In the genomic region with DNA sequence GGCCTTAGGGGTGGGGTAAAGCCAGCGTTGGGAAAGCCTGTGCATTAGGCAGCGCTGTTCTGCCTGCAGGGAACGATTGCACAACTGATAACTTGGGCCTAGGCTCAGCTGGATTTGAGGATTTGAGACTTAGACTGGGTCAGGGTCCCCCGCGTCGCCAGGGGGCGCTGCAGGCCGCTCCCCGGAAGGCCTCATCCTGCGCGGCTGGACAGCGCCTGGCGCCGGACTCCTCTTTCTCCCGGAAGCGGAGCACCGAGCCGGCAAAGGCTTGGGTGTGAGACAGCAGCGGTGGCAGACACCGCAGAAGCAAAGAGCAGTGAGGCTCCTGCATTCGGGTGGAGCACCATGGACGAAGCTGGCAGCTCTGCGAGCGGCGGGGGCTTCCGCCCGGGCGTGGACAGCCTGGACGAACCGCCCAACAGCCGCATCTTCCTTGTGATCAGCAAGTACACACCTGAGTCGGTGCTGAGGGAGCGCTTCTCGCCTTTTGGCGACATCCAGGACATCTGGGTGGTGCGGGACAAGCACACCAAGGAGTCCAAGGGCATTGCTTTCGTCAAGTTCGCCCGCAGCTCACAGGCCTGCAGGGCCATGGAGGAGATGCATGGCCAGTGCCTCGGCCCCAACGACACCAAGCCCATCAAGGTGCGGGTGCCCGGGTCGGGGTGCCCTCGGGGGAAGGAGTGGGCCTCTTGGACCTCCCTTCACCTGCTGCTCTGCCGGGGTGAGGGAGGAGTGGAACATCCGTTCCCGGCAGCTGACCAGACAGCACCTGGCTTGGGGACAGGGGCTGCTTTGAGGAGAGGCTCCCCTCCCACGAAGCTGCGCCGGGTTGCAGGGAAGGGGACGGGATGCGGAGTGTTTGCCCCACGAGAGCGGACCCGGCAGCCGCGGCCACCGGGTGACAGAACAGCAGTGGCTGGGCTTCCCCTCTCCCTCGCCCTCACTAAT, we compare ENCODE assay signal across 8 cellular contexts. TPM values are rescaled to one million over a fixed set of nuclear protein-coding genes. Genes with fewer than 3 reads are reported as not detected.
A peak's percentile ranks its signal among the peaks of the same experiment; 100 is the strongest.
DNase-seq lines count a peak whose midpoint lies in the region; TF ChIP-seq lines count a peak whose summit lies in the region.

A gene with protein sequence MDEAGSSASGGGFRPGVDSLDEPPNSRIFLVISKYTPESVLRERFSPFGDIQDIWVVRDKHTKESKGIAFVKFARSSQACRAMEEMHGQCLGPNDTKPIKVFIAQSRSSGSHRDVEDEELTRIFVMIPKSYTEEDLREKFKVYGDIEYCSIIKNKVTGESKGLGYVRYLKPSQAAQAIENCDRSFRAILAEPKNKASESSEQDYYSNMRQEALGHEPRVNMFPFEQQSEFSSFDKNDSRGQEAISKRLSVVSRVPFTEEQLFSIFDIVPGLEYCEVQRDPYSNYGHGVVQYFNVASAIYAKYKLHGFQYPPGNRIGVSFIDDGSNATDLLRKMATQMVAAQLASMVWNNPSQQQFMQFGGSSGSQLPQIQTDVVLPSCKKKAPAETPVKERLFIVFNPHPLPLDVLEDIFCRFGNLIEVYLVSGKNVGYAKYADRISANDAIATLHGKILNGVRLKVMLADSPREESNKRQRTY (plus strand): TSS at position 236 of the 951 bp plus-strand sequence. CDS start 110 bp downstream, at position 346.

- no peaks in the 10 kb centered on the region for H3K9me3 Mint-ChIP-seq in HFFc6

- peaks cover 18% of the 10 kb centered on the region for H3K4me1 Mint-ChIP-seq in HFFc6 (ENCODE audit: low read depth)

- peak within 1 kb of the TSS; percentile 77 for H3K27ac Mint-ChIP-seq in HFFc6

- peaks cover 9% of the 10 kb centered on the region in 2 experiments; a peak in 3 of 4 replicates for H3K4me1 ChIP-seq in SK-N-SH (ENCODE audit: control insufficient read depth in 1 of 2, insufficient read depth in 2 of 2, low read depth in 1 of 2, low read length in 1 of 2)
- H3K4me1 ChIP-seq in osteoblast (ENCODE audit: insufficient read depth, low read length), result peaks cover 12% of the 10 kb centered on the region
- peaks cover 2% of the 10 kb centered on the region for H3K4me1 ChIP-seq in thymus (ENCODE audit: control insufficient read depth, insufficient read depth, low read length)

- H3K27me3 ChIP-seq in SK-N-SH (ENCODE audit: insufficient read depth), result no peaks in the 10 kb centered on the region
- no peaks in the 10 kb centered on the region for H3K27me3 ChIP-seq in osteoblast (ENCODE audit: insufficient read depth, low read length)
- no peaks in the 10 kb centered on the region for H3K27me3 ChIP-seq in thymus (ENCODE audit: control insufficient read depth, insufficient read depth)

- peak in 1 of 2 experiments; percentile 63; a peak in 2 of 4 replicates for TF ChIP-seq EP300 in SK-N-SH (IDR thresholded peaks at IDR 0.05; ENCODE audit: borderline replicate concordance in 1 of 2, low read depth in 1 of 2, low read length in 1 of 2)

- WGBS in SK-N-SH (ENCODE audit: low lambda C conversion rate), result under 1% methylated on average over 24 of the region's 60 CpGs
- under 1% methylated on average over 60 of the region's 60 CpGs for WGBS in thymus

- peak within 1 kb of the TSS; percentile 69 for H3K9ac ChIP-seq in SK-N-SH

- TF ChIP-seq CTCF in GM10266 (IDR thresholded peaks at IDR 0.05; ENCODE audit: control insufficient read depth, insufficient read depth, low read depth, missing control alignments) (peak; percentile 99), HFFc6 (IDR thresholded peaks at IDR 0.05) (peak; percentile 99), SK-N-SH (IDR thresholded peaks at IDR 0.05) (peak; percentile 96), osteoblast (IDR thresholded peaks at IDR 0.05; ENCODE audit: extremely low read depth, low read depth, low read length) (peak; percentile 95)

- H3K9me3 ChIP-seq in SK-N-SH, result no peaks in the 10 kb centered on the region
- H3K9me3 ChIP-seq in osteoblast (ENCODE audit: low read depth, low read length), result no peaks in the 10 kb centered on the region
- peaks cover 1% of the 10 kb centered on the region for H3K9me3 ChIP-seq in thymus (ENCODE audit: control insufficient read depth)

- DNase-seq in GM10266 (ENCODE audit: extremely low spot score) (peak; percentile 88), HFFc6 (peak; percentile 88), NAMALWA (ENCODE audit: low spot score) (peak; percentile 92), SK-N-SH (peak; percentile 95), glomerular visceral epithelial cell (ENCODE audit: extremely low spot score) (peak; percentile 96), osteoblast (ENCODE audit: insufficient read length, low spot score, missing footprints) (peak; percentile 97)
- DNase-seq in activated naive CD4-positive, alpha-beta T cell treated with anti-CD3 and anti-CD28 coated beads, Interleukin-2, amount 50 U/mL, for 16 hours, result peak; percentile 85

- H3F3A ChIP-seq in SK-N-SH (replicated peaks; ENCODE audit: insufficient read depth), result no peaks in the 10 kb centered on the region

- peak within 1 kb of the TSS; percentile 94 to 98 for H3K4me3 ChIP-seq in SK-N-SH (ENCODE audit: low read depth in 2 of 2, low read length in 1 of 2)
- peak within 1 kb of the TSS; percentile 99 for H3K4me3 ChIP-seq in osteoblast (ENCODE audit: insufficient read depth, low read length)
- peak within 1 kb of the TSS; percentile 87 for H3K4me3 ChIP-seq in thymus (ENCODE audit: low read length)

- POLR2A ChIA-PET in SK-N-SH (lab: Yijun Ruan, JAX), result interaction anchor here (1.0 to 1.7 kb wide), 2 partner anchors 83 to 301 kb away, joined by 3 to 4 read pairs; a partner anchor contains a TSS

- peak within 1 kb of the TSS; percentile 45 to 77; a peak in 3 of 4 replicates for H3K27ac ChIP-seq in SK-N-SH (ENCODE audit: low read depth in 2 of 2, low read length in 1 of 2)
- H3K27ac ChIP-seq in osteoblast (ENCODE audit: low read depth, low read length), result peak within 1 kb of the TSS; percentile 78
- H3K27ac ChIP-seq in thymus (ENCODE audit: low read depth), result peak within 1 kb of the TSS; percentile 85

- H3K36me3 Mint-ChIP-seq in HFFc6 (ENCODE audit: low read depth), result no peaks in the 10 kb centered on the region

- no peaks in the 10 kb centered on the region for H3K9me2 ChIP-seq in SK-N-SH

- no peaks in the 10 kb centered on the region for H4K20me1 ChIP-seq in SK-N-SH (ENCODE audit: insufficient read depth)
- H4K20me1 ChIP-seq in osteoblast (ENCODE audit: insufficient read depth, low read length), result no peaks in the 10 kb centered on the region

- peaks cover 11 to 15% of the 10 kb centered on the region in 2 experiments for H3K36me3 ChIP-seq in SK-N-SH (replicated peaks in 1 of 2; ENCODE audit: control insufficient read depth in 1 of 2, insufficient read depth in 2 of 2, low read length in 1 of 2)
- H3K36me3 ChIP-seq in osteoblast (ENCODE audit: insufficient read depth, low read length), result no peaks in the 10 kb centered on the region
- no peaks in the 10 kb centered on the region for H3K36me3 ChIP-seq in thymus (ENCODE audit: control insufficient read depth, insufficient read depth)

- H3K79me2 ChIP-seq in SK-N-SH (ENCODE audit: insufficient read depth) (peaks cover 21% of the 10 kb centered on the region), osteoblast (ENCODE audit: insufficient read depth, low read length) (peaks cover 22% of the 10 kb centered on the region)

- peak within 1 kb of the TSS; percentile 93 for H3K4me3 Mint-ChIP-seq in HFFc6

- TF ChIP-seq RAD21 in SK-N-SH (IDR thresholded peaks at IDR 0.05; ENCODE audit: low read length), result peak; percentile 51

- CTCF ChIA-PET in SK-N-SH (lab: Yijun Ruan, JAX), result interaction anchor here (0.6 to 11.9 kb wide), 50 partner anchors 8 to 1033 kb away, joined by 3 to 153 read pairs (median 4); a partner anchor contains a TSS

- no peaks in the 10 kb centered on the region; the same call in 1 of the 2 replicates for H3K27me3 Mint-ChIP-seq in HFFc6 (ENCODE audit: insufficient read depth)

- H3K4me2 ChIP-seq in SK-N-SH (peak within 1 kb of the TSS; percentile 91), osteoblast (ENCODE audit: insufficient read depth, low read length) (peak within 1 kb of the TSS; percentile 93)

- H2AFZ ChIP-seq in SK-N-SH (ENCODE audit: low read depth) (peak within 1 kb of the TSS; percentile 87), osteoblast (ENCODE audit: low read length) (peak within 1 kb of the TSS; percentile 99)

TF ChIP-seq in SK-N-SH, 30 proteins besides CTCF, POLR2A, EP300 and RAD21 (continues in another document):
- TF ChIP-seq FOSL2 (IDR thresholded peaks at IDR 0.05; ENCODE audit: borderline replicate concordance, low read depth) (no peak), MEF2A (IDR thresholded peaks at IDR 0.05; ENCODE audit: borderline replicate concordance, low read depth) (no peak), CHD2 (IDR thresholded peaks at IDR 0.05; ENCODE audit: low read length, partially characterized antibody) (peak; percentile 80), SMC3 (IDR thresholded peaks at IDR 0.05; ENCODE audit: low read depth, low read length) (peak; percentile 40), SIN3A (IDR thresholded peaks at IDR 0.05; ENCODE audit: borderline replicate concordance, low read depth, low read length) (peak; percentile 81; the same call in 1 of the 2 replicates)
- TF ChIP-seq, protein P1, sequence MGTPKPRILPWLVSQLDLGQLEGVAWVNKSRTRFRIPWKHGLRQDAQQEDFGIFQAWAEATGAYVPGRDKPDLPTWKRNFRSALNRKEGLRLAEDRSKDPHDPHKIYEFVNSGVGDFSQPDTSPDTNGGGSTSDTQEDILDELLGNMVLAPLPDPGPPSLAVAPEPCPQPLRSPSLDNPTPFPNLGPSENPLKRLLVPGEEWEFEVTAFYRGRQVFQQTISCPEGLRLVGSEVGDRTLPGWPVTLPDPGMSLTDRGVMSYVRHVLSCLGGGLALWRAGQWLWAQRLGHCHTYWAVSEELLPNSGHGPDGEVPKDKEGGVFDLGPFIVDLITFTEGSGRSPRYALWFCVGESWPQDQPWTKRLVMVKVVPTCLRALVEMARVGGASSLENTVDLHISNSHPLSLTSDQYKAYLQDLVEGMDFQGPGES (IDR thresholded peaks at IDR 0.05; ENCODE audit: low read depth, low read length), result no peak
- TF ChIP-seq, protein P2, sequence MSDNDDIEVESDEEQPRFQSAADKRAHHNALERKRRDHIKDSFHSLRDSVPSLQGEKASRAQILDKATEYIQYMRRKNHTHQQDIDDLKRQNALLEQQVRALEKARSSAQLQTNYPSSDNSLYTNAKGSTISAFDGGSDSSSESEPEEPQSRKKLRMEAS (IDR thresholded peaks at IDR 0.05; ENCODE audit: low read depth), result peak; percentile 77

RNA-seq across cellular contexts. Expression of the gene that starts here (rescaled TPM):
- 10 to 100 TPM; 13.8 to 16.6 (median 14.9) TPM for total RNA-seq in HFFc6 (2021; fragmentation: NEBNext Ultra II Directional; extraction: Animal tissue kit (Norgen Biotek cat#: 25700))
- polyA plus RNA-seq in SK-N-SH (2012; rRNA removed) (7.0 and 8.1 TPM in 2 replicates), thymus (23.0 TPM)
- 8.4 and 11.8 TPM in 2 replicates for polyA plus RNA-seq in SK-N-SH (2012; cell fraction: cytosol; rRNA removed)
- 8.1 and 18.1 TPM in 2 replicates for polyA plus RNA-seq in SK-N-SH (2012; cell fraction: nucleus; rRNA removed)
- total RNA-seq in osteoblast, result 19.7 and 19.9 TPM in 2 replicates

Comparison
In these comparisons a context has a peak if more than half of its experiments do, and no peak if none do; other contexts are left out.
1. Peak in every context shown above with its lines: DNase-seq, H3K4me3 ChIP-seq and H3K27ac ChIP-seq.